Comparison of ENCODE assay signal across 10 cellular contexts in the genomic region with DNA sequence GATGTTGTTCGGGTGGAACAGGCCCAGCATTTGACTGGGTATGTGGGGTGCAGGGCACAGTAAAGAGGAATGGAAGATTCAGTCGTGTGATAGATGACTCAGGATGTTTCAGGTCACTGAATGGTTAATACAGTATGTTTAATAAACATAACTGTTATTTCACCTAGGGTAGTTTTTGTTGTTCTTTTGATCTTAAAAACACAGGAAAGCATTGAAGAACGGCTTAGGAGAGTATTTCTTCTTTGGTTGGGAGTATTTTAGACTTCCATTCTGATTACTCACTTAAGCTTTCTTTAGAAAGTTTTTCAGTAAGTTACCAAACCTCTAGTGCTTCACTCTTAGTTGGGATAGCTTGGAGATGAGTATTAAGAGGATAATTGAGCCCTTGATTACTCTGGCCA.
DNase-seq lines count a peak whose midpoint lies in the region; ATAC-seq and TF ChIP-seq lines count a peak whose summit lies in the region.
"Had no signal": no experiment of that assay in that cellular context is flagged by ENCODE, and none has a peak within 500 bp of the region (broad histone marks: within the 10 kb centered on the region; RNA-seq: fewer than 3 reads in every experiment).

No MANE protein-coding gene starts in this region.

- H3K9me3 ChIP-seq in T-helper 17 cell (ENCODE audit: control insufficient read depth, low read length, poor library complexity, severe bottlenecking): no peaks in the 10 kb centered on the region
- H3K9me3 ChIP-seq: tibial nerve had no signal

- peak overlapping the region; percentile 68 for H3K27ac Mint-ChIP-seq in activated T-cell treated with anti-CD3 and anti-CD28 coated beads, Interleukin-2, amount 50 U/mL, for 72 hours
- H3K27ac Mint-ChIP-seq in T-helper 17 cell: peak overlapping the region; percentile 83

- no peaks in the 10 kb centered on the region for H3K9me3 Mint-ChIP-seq in activated T-cell treated with anti-CD3 and anti-CD28 coated beads, Interleukin-2, amount 50 U/mL, for 72 hours

- no peaks in the 10 kb centered on the region for H3K27me3 Mint-ChIP-seq in activated T-cell treated with anti-CD3 and anti-CD28 coated beads, Interleukin-2, amount 50 U/mL, for 72 hours (ENCODE audit: low read depth)
- H3K27me3 Mint-ChIP-seq in T-helper 17 cell: no peaks in the 10 kb centered on the region

- peaks cover 0 to 2% of the 10 kb centered on the region in 2 donors for H3K36me3 Mint-ChIP-seq in activated T-cell treated with anti-CD3 and anti-CD28 coated beads, Interleukin-2, amount 50 U/mL, for 72 hours (ENCODE audit: insufficient read depth in 2 of 2)
- no peaks in the 10 kb centered on the region for H3K36me3 Mint-ChIP-seq in T-helper 17 cell (ENCODE audit: low read depth)

- TF ChIP-seq CTCF in fibroblast of the aortic adventitia (IDR thresholded peaks at IDR 0.05; ENCODE audit: insufficient read depth, low read length): no peak

- no peak overlapping the region for H3K4me3 Mint-ChIP-seq in activated T-cell treated with anti-CD3 and anti-CD28 coated beads, Interleukin-2, amount 50 U/mL, for 72 hours
- no peak overlapping the region for H3K4me3 Mint-ChIP-seq in T-helper 17 cell

- no peak for ATAC-seq in activated T-cell treated with anti-CD3 and anti-CD28 coated beads, Interleukin-2, amount 50 U/mL, for 72 hours (replicated peaks in 1 of 2)
- no peak for ATAC-seq in T-helper 17 cell

- peaks cover 16% of the 10 kb centered on the region for H3K4me1 Mint-ChIP-seq in activated T-cell treated with anti-CD3 and anti-CD28 coated beads, Interleukin-2, amount 50 U/mL, for 72 hours (ENCODE audit: low read depth)
- H3K4me1 Mint-ChIP-seq in T-helper 17 cell: peaks cover 5% of the 10 kb centered on the region

- H3K4me3 ChIP-seq in fibroblast of the aortic adventitia (ENCODE audit: low read depth, low read length): no peak overlapping the region
- H3K4me3 ChIP-seq: tibial nerve had no signal

- DNase-seq in activated T-cell treated with anti-CD3 and anti-CD28 coated beads, Interleukin-2, amount 50 U/mL, for 72 hours: no peak
- DNase-seq in activated T-cell treated with anti-CD3 and anti-CD28 coated beads, Interleukin-2, amount 50 U/mL, for 1 hour: no peak
- no peak for DNase-seq in T-helper 17 cell
- peak; percentile 12 for DNase-seq in fibroblast of the aortic adventitia (ENCODE audit: low read depth)
- DNase-seq in stromal cell of bone marrow (ENCODE audit: low read depth): peak; percentile 19
- DNase-seq in activated CD4-positive, alpha-beta T cell treated with anti-CD3 and anti-CD28 coated beads, Interleukin-2, amount 50 U/mL, for 1 hour: no peak
- no peak for DNase-seq in SIG-M5 (lab: John Stamatoyannopoulos, UW)
- DNase-seq in activated CD8-positive, alpha-beta memory T cell treated with anti-CD3 and anti-CD28 coated beads, Interleukin-2, amount 50 U/mL, for 4 hours: no peak
- DNase-seq: NCI-H2171 had no signal

Comparison
In these comparisons a context has a peak if more than half of its experiments do, and no peak if none do; other contexts are left out.
1. DNase-seq: peak in fibroblast of the aortic adventitia (single experiment) and stromal cell of bone marrow (single experiment); none in activated T-cell treated with anti-CD3 and anti-CD28 coated beads, Interleukin-2, amount 50 U/mL, for 72 hours (0 of 2), activated T-cell treated with anti-CD3 and anti-CD28 coated beads, Interleukin-2, amount 50 U/mL, for 1 hour (single experiment), T-helper 17 cell (0 of 3), activated CD4-positive, alpha-beta T cell treated with anti-CD3 and anti-CD28 coated beads, Interleukin-2, amount 50 U/mL, for 1 hour (single experiment), SIG-M5 (single experiment) and activated CD8-positive, alpha-beta memory T cell treated with anti-CD3 and anti-CD28 coated beads, Interleukin-2, amount 50 U/mL, for 4 hours (single experiment).